In genomic region chr1:85417017-85417416, GRCh38 we compare ENCODE assay signal across 17 cellular contexts. TPM values are rescaled to one million over a fixed set of nuclear protein-coding genes. Genes with fewer than 3 reads are reported as not detected.
"Had no signal": no experiment of that assay in that cellular context is flagged by ENCODE, and none has a peak within 500 bp of the region (broad histone marks: within the 10 kb centered on the region; RNA-seq: fewer than 3 reads in every experiment).

No MANE protein-coding gene starts in this region.

- H3K36me3 Mint-ChIP-seq: activated naive CD8-positive, alpha-beta T cell had no signal

- DNase-seq: activated B cell treated with CpG ODN at 0.5 μM for 24 hours; activated CD4-positive, alpha-beta T cell treated with anti-CD3 and anti-CD28 coated beads, Interleukin-2, amount 10 ng/mL, durations not matched to agents 24 days and 14 days; activated CD8-positive, alpha-beta memory T cell treated with anti-CD3 and anti-CD28 coated beads, Interleukin-2, amount 50 U/mL, for 48 hours; activated gamma-delta T cell treated with Interleukin-2 at 50 U/mL for 16 hours; activated T-cell treated with anti-CD3 and anti-CD28 coated beads, Interleukin-2, amount 50 U/mL, for 72 hours; amniotic stem cell; body of pancreas; cortex of kidney; effector CD4-positive, alpha-beta T cell; foreskin keratinocyte; left cardiac atrium; lower lobe of right lung; midbrain; ovary; stimulated activated CD4-positive, alpha-beta T cell treated with anti-CD3 and anti-CD28 coated beads, Interleukin-1b, Interleukin-23, amount 100 ng/mL, for 48 hours; T-helper 17 cell had no signal

- ATAC-seq: activated T-cell treated with anti-CD3 and anti-CD28 coated beads, Interleukin-2, amount 50 U/mL, for 72 hours; body of pancreas; foreskin keratinocyte; left cardiac atrium; lower lobe of right lung; T-helper 17 cell had no signal

- H3K27ac Mint-ChIP-seq: activated B cell treated with CpG ODN at 0.5 μM for 24 hours; activated CD4-positive, alpha-beta T cell treated with anti-CD3 and anti-CD28 coated beads, Interleukin-2, amount 10 ng/mL, durations not matched to agents 24 days and 14 days; activated naive CD8-positive, alpha-beta T cell; activated T-cell treated with anti-CD3 and anti-CD28 coated beads, Interleukin-2, amount 50 U/mL, for 72 hours; T-helper 17 cell had no signal

- H3K27ac ChIP-seq: body of pancreas, foreskin keratinocyte, lower lobe of right lung, ovary had no signal

- H3K4me3 ChIP-seq: body of pancreas, lower lobe of right lung, ovary had no signal

- H3K27me3 Mint-ChIP-seq: activated B cell treated with CpG ODN at 0.5 μM for 24 hours; activated naive CD8-positive, alpha-beta T cell; T-helper 17 cell had no signal

- H3K36me3 ChIP-seq: lower lobe of right lung, ovary had no signal

- H3K27me3 ChIP-seq: body of pancreas, foreskin keratinocyte, ovary had no signal

- H3K9me3 ChIP-seq: ovary had no signal

- H3K4me1 Mint-ChIP-seq: activated B cell treated with CpG ODN at 0.5 μM for 24 hours; activated CD4-positive, alpha-beta T cell treated with anti-CD3 and anti-CD28 coated beads, Interleukin-2, amount 10 ng/mL, durations not matched to agents 24 days and 14 days; T-helper 17 cell had no signal

- H3K4me1 ChIP-seq: body of pancreas, foreskin keratinocyte, lower lobe of right lung had no signal

- H3K4me3 Mint-ChIP-seq: activated B cell treated with CpG ODN at 0.5 μM for 24 hours; activated CD4-positive, alpha-beta T cell treated with anti-CD3 and anti-CD28 coated beads, Interleukin-2, amount 10 ng/mL, durations not matched to agents 24 days and 14 days; activated naive CD8-positive, alpha-beta T cell; activated T-cell treated with anti-CD3 and anti-CD28 coated beads, Interleukin-2, amount 50 U/mL, for 72 hours; T-helper 17 cell had no signal

RNA-seq across cellular contexts. Expression of gene DDAH1, which starts 47.9 kb away (rescaled TPM):
- total RNA-seq: activated CD4-positive, alpha-beta T cell treated with anti-CD3 and anti-CD28 coated beads, Interleukin-2, amount 10 ng/mL, durations not matched to agents 24 days and 14 days; T-helper 17 cell had no signal
